ENCODE assay signal across 1 cellular context in genomic region chr19:14106840-14107239, GRCh38.
TF ChIP-seq lines count a peak whose summit lies in the region.

No MANE protein-coding gene starts in this region.

TF ChIP-seq in SK-N-SH, 30 proteins besides CTCF, POLR2A, EP300 and RAD21:
- TF ChIP-seq NFIC (IDR thresholded peaks at IDR 0.05; ENCODE audit: borderline replicate concordance) (no peak), ZBTB33 (IDR thresholded peaks at IDR 0.05; ENCODE audit: borderline replicate concordance, low read depth) (no peak), FOXM1 (IDR thresholded peaks at IDR 0.05; ENCODE audit: low read depth) (no peak), JUND (IDR thresholded peaks at IDR 0.05) (no peak), SMC3 (IDR thresholded peaks at IDR 0.05; ENCODE audit: low read depth, low read length) (no peak), USF1 (IDR thresholded peaks at IDR 0.05; ENCODE audit: borderline replicate concordance, low read depth) (no peak), RXRA (IDR thresholded peaks at IDR 0.05; ENCODE audit: borderline replicate concordance, low read depth) (no peak), POLR2AphosphoS5 (IDR thresholded peaks at IDR 0.05; ENCODE audit: low read depth, low read length) (no peak), TCF12 (IDR thresholded peaks at IDR 0.05) (no peak), PBX3 (IDR thresholded peaks at IDR 0.05) (no peak), USF2 (IDR thresholded peaks at IDR 0.05; ENCODE audit: borderline replicate concordance, low read depth, low read length) (no peak), YY1 (IDR thresholded peaks at IDR 0.05; ENCODE audit: low read depth) (no peak), SIN3A (IDR thresholded peaks at IDR 0.05; ENCODE audit: borderline replicate concordance, low read depth, low read length) (no peak)
